ENCODE assay signal across 1 cellular context in genomic region chr1:175269151-175269550, GRCh38.
TF ChIP-seq lines count a peak whose summit lies in the region.

No MANE protein-coding gene starts in this region.

TF ChIP-seq in GM23338, 12 proteins besides CTCF, POLR2A, EP300 and RAD21 (continued from another document):
- no peak for TF ChIP-seq REST (IDR thresholded peaks at IDR 0.05; ENCODE audit: unreplicated experiment)
